In the genomic region with DNA sequence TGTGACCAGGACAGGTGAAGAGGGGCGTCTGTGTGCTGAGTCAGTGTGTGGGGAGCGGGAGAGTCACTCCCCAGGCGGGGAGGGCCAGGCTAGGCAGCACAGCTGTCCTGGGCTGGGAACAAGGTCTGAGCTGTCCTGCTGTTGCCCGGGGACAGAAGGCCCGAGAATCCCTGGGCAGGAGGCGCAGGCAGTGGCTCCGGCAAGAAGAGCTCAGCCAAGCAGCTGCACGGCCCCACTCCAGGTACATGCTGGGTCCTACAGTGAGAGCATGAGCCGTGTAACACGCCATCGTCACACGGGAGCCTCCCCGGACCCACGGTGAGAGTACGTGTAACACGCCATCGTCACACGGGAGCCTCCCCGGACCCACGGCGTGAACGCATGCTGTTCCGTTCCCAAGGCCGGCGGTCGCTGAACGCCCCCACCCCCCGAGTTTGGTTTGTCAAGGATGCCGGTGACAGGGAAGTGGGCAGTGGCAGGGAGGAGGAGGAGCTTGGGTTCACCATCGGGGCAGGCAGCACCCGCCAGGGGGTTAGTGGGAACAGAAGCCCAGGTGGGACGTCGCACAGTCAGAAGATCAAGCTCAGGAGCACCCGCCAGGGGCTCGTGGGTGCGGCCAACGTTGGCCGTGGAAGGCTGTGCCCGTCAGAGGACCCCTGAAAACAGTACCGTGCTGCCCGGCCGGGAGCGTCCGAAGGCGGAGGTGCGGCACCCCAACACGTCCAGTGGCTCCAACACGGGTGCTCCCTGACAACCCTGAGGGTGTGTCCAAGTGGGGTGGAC, we compare ENCODE assay signal across 1 cellular context.
TF ChIP-seq lines count a peak whose summit lies in the region.

No MANE protein-coding gene starts in this region.

TF ChIP-seq in H1, 55 proteins besides CTCF, POLR2A, EP300 and RAD21:
- TF ChIP-seq HDAC6 (IDR thresholded peaks at IDR 0.05; ENCODE audit: low read depth, low read length) (no peak), SIN3A (conservative IDR thresholded peaks at IDR 0.05 in 1 of 2, IDR thresholded peaks at IDR 0.05 in 1 of 2; ENCODE audit: low read depth in 1 of 2, low read length in 2 of 2) (no peak), SRF (IDR thresholded peaks at IDR 0.05; ENCODE audit: low read depth, low read length) (no peak), YY1 (IDR thresholded peaks at IDR 0.05; ENCODE audit: low read depth, low read length) (no peak), SP2 (IDR thresholded peaks at IDR 0.05; ENCODE audit: low read length) (no peak), HDAC2 (IDR thresholded peaks at IDR 0.05; ENCODE audit: borderline replicate concordance in 1 of 2, low read depth in 2 of 2, low read length in 2 of 2) (no peak), PHF8 (conservative IDR thresholded peaks at IDR 0.05; ENCODE audit: low read depth, low read length) (no peak), ATF3 (IDR thresholded peaks at IDR 0.05; ENCODE audit: insufficient read depth, low read depth, low read length) (no peak), CREB1 (IDR thresholded peaks at IDR 0.05) (no peak), CHD2 (IDR thresholded peaks at IDR 0.05; ENCODE audit: low read length) (no peak), RFX5 (IDR thresholded peaks at IDR 0.05; ENCODE audit: borderline replicate concordance, low read depth, low read length) (no peak), SP1 (IDR thresholded peaks at IDR 0.05; ENCODE audit: low read depth, low read length) (no peak), EGR1 (IDR thresholded peaks at IDR 0.05; ENCODE audit: borderline replicate concordance, low read depth, low read length) (no peak), E2F6 (IDR thresholded peaks at IDR 0.05) (no peak), RBBP5 (IDR thresholded peaks at IDR 0.05; ENCODE audit: borderline replicate concordance, low read depth, low read length) (no peak), JUND (IDR thresholded peaks at IDR 0.05; ENCODE audit: low read length) (no peak), GABPA (IDR thresholded peaks at IDR 0.05; ENCODE audit: borderline replicate concordance, insufficient read depth, low read length) (no peak), POLR2AphosphoS5 (IDR thresholded peaks at IDR 0.05; ENCODE audit: low read depth, low read length) (no peak), MAFK (IDR thresholded peaks at IDR 0.05; ENCODE audit: low read depth, low read length) (no peak), ASH2L (IDR thresholded peaks at IDR 0.05; ENCODE audit: low read length) (no peak)
